In the genomic region with DNA sequence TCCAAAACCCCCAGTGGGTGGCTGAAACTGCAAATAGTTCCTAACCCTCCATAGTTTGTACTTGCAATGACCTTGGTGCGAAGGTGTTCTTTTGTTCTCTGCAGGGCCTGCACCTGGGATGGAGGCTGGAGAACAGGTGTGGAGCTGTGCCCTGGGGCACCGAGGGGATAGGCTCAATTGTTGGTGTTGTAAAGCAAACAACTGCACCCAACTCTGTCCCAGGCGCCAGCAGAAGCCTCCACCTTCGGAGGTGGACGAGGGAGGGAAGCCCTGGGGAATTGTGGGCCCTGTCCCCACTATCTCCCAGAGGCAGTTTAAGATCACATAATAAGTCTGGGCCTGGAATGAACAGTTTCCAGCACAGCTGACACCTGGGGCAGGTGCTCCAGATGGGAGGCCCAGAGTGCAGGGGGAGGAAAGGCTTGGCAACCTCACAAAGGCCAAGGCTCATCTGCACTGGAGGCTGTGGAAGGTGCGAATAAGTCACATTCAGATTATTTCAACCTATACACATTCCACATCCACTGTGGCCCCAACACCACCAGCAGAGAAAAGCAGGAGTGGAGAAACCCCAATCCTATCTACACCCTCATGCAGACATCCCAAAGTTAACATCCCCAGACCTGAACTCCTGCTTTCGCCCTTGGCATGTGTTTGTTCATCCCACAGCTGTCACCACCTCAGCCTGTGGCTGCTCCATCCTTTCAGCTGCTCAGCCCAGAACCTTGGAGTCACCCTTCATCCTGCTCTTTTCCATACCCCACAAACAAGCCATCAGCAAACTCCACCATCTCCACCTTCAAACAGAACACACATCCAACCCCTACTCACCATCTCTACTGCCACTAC, we compare ENCODE assay signal across 17 cellular contexts. TPM values are rescaled to one million over a fixed set of nuclear protein-coding genes. Genes with fewer than 3 reads are reported as not detected.
DNase-seq lines count a peak whose midpoint lies in the region; ATAC-seq, FAIRE-seq and TF ChIP-seq lines count a peak whose summit lies in the region.
"Had no signal": no experiment of that assay in that cellular context is flagged by ENCODE, and none has a peak within 500 bp of the region (broad histone marks: within the 10 kb centered on the region; RNA-seq: fewer than 3 reads in every experiment).

No MANE protein-coding gene starts in this region.

- ATAC-seq in gastrocnemius medialis = no peak
- ATAC-seq: heart left ventricle; left ventricle myocardium superior; stimulated activated naive CD8-positive, alpha-beta T cell treated with anti-CD3 and anti-CD28 coated beads, Interleukin-15, amount 100 ng/mL, for 72 hours had no signal

- H3K4me2 ChIP-seq in H9 (ENCODE audit: insufficient read depth, insufficient read length, low read length) = no peak overlapping the region

- no peak overlapping the region for H2BK12ac ChIP-seq in H9 (ENCODE audit: insufficient read length, low read depth, low read length)

- H3K4me1 Mint-ChIP-seq in H9 (peaks cover 45 to 48% of the 10 kb centered on the region in 2 experiments), nephron progenitor cell (peaks cover 32% of the 10 kb centered on the region)
- H3K4me1 Mint-ChIP-seq: stimulated activated naive CD8-positive, alpha-beta T cell treated with anti-CD3 and anti-CD28 coated beads, Interleukin-15, amount 100 ng/mL, for 72 hours had no signal

- no peaks in the 10 kb centered on the region for H4K20me1 ChIP-seq in H9 (ENCODE audit: control insufficient read depth, insufficient read depth, insufficient read length)

- H3K27me3 ChIP-seq in H9 (ENCODE audit: insufficient read depth, low read length) = no peaks in the 10 kb centered on the region
- H3K27me3 ChIP-seq in gastrocnemius medialis = peaks cover 0 to 10% (median 5%) of the 10 kb centered on the region in 3 donors
- H3K27me3 ChIP-seq: BE2C, sigmoid colon had no signal

- no peak overlapping the region for H2BK120ac ChIP-seq in H9 (ENCODE audit: low read depth, low read length, poor library complexity, severe bottlenecking)

- no peak for TF ChIP-seq POLR2A in gastrocnemius medialis (IDR thresholded peaks at IDR 0.05)

- no peak overlapping the region for H3K27ac ChIP-seq in H9 (ENCODE audit: insufficient read length, low read depth, low read length)
- H3K27ac ChIP-seq in gastrocnemius medialis = no peak overlapping the region
- H3K27ac ChIP-seq: heart left ventricle, sigmoid colon had no signal

- H2BK5ac ChIP-seq in H9 (ENCODE audit: insufficient read length, low read length) = no peak overlapping the region

- H3K14ac ChIP-seq in H9 (ENCODE audit: insufficient read depth, low read length) = peak overlapping the region; percentile 28

- no CpG with 5 or more reads among the region's 7 CpGs for WGBS in H9 (ENCODE audit: extremely low coverage, insufficient read length, low lambda C conversion rate)

- no peak overlapping the region for H2AK5ac ChIP-seq in H9 (ENCODE audit: insufficient read length, low read length)

- no peak overlapping the region for H2BK20ac ChIP-seq in H9 (ENCODE audit: low read depth, low read length, poor library complexity, severe bottlenecking)

- H3T11ph ChIP-seq in H9 (ENCODE audit: low read length) = no peak overlapping the region

- no peak overlapping the region for H3K18ac ChIP-seq in H9 (ENCODE audit: insufficient read length, low read depth, low read length)

- in situ Hi-C loops in gastrocnemius medialis (cut with MboI; ENCODE audit: low sequenced_read_pairs in 4 of 4) = no loop called here

- no peaks in the 10 kb centered on the region for H3K36me3 ChIP-seq in gastrocnemius medialis
- H3K36me3 ChIP-seq: BE2C, heart left ventricle, sigmoid colon had no signal

- no peak for TF ChIP-seq CTCF in H9 (conservative IDR thresholded peaks at IDR 0.05)
- TF ChIP-seq CTCF in nephron progenitor cell (IDR thresholded peaks at IDR 0.05) = no peak
- no peak for TF ChIP-seq CTCF in gastrocnemius medialis (IDR thresholded peaks at IDR 0.05 in 4 of 5, conservative IDR thresholded peaks at IDR 0.05 in 1 of 5)

- no peak overlapping the region for H3K4me3 ChIP-seq in gastrocnemius medialis
- H3K4me3 ChIP-seq: heart left ventricle, sigmoid colon had no signal

- H3K4me1 ChIP-seq in H9 (ENCODE audit: insufficient read depth, low read length) (no peaks in the 10 kb centered on the region; the same call in 1 of the 2 replicates), gastrocnemius medialis (no peaks in the 10 kb centered on the region)
- H3K4me1 ChIP-seq: BE2C, heart left ventricle had no signal

- H3K23me2 ChIP-seq in H9 (ENCODE audit: insufficient read length, low read depth, low read length, poor library complexity, severe bottlenecking) = no peaks in the 10 kb centered on the region

- no peak overlapping the region for H2BK15ac ChIP-seq in H9 (ENCODE audit: low read depth, low read length)

- intact Hi-C loops in gastrocnemius medialis (cut with DNase I; ENCODE audit: low total_unique reads) = no loop called here

- no peak overlapping the region for H3K23ac ChIP-seq in H9 (ENCODE audit: insufficient read length, low read depth, low read length)

- H2AFZ ChIP-seq in H9 (ENCODE audit: low read length) = no peak overlapping the region

- H4K5ac ChIP-seq in H9 (ENCODE audit: insufficient read length, low read depth, low read length) = no peak overlapping the region

- H3K9ac ChIP-seq in H9 (ENCODE audit: extremely low read depth, insufficient read length, low read length) = no peak overlapping the region

- H3K36me3 Mint-ChIP-seq in H9 (ENCODE audit: insufficient read depth in 1 of 3, low read depth in 3 of 3) = no peaks in the 10 kb centered on the region; a peak in 1 of 7 replicates
- H3K36me3 Mint-ChIP-seq in nephron progenitor cell (ENCODE audit: low read depth) = no peaks in the 10 kb centered on the region
- H3K36me3 Mint-ChIP-seq: activated naive CD8-positive, alpha-beta T cell had no signal

- no peaks in the 10 kb centered on the region for H3K79me2 ChIP-seq in H9 (ENCODE audit: insufficient read depth, low read length)

- no peak overlapping the region for H4K8ac ChIP-seq in H9 (replicated peaks; ENCODE audit: insufficient read length, low read depth, low read length)

- no peak for FAIRE-seq in urothelium cell line (lab: Jason Lieb, UNC)

- peak; percentile 85 for DNase-seq in H9
- DNase-seq in NCI-H2107 (lab: John Stamatoyannopoulos, UW) = peak; percentile 88
- peak; percentile 80 to 93 for DNase-seq in SHP77 (lab: John Stamatoyannopoulos, UW)
- no peak for DNase-seq in nephron progenitor cell
- DNase-seq in urothelium cell line (ENCODE audit: low spot score) = no peak
- no peak for DNase-seq in dedifferentiated amniotic fluid mesenchymal stem cell (ENCODE audit: extremely low spot score)
- DNase-seq in medulla oblongata (ENCODE audit: extremely low spot score) = no peak
- no peak for DNase-seq in gastrocnemius medialis
- DNase-seq: BE2C; central memory CD4-positive, alpha-beta T cell; left ventricle myocardium superior; SIG-M5; sigmoid colon; stimulated activated naive CD8-positive, alpha-beta T cell treated with anti-CD3 and anti-CD28 coated beads, Interleukin-15, amount 100 ng/mL, for 72 hours had no signal

- H3K79me1 ChIP-seq in H9 (ENCODE audit: insufficient read depth, low read depth, low read length, poor library complexity, severe bottlenecking) = no peaks in the 10 kb centered on the region

- H3K27me3 Mint-ChIP-seq in H9 (ENCODE audit: low read depth) (peaks cover 2% of the 10 kb centered on the region; the same call in 1 of the 2 replicates), nephron progenitor cell (ENCODE audit: low read depth, poor library complexity) (peaks cover 23% of the 10 kb centered on the region)
- H3K27me3 Mint-ChIP-seq: activated naive CD8-positive, alpha-beta T cell; stimulated activated naive CD8-positive, alpha-beta T cell treated with anti-CD3 and anti-CD28 coated beads, Interleukin-15, amount 100 ng/mL, for 72 hours had no signal

- H3K56ac ChIP-seq in H9 (ENCODE audit: insufficient read length, low read depth, low read length) = no peak overlapping the region

- H3K4ac ChIP-seq in H9 (ENCODE audit: low read depth, low read length) = no peak overlapping the region

- no peak overlapping the region for H4K91ac ChIP-seq in H9 (ENCODE audit: insufficient read length, low read depth, low read length)

- H3K9me3 Mint-ChIP-seq in H9 (no peaks in the 10 kb centered on the region), nephron progenitor cell (no peaks in the 10 kb centered on the region)
- H3K9me3 Mint-ChIP-seq: nephron; stimulated activated naive CD8-positive, alpha-beta T cell treated with anti-CD3 and anti-CD28 coated beads, Interleukin-15, amount 100 ng/mL, for 72 hours had no signal

- H3K4me3 Mint-ChIP-seq in H9 (no peak overlapping the region; a peak in 1 of 5 replicates), nephron progenitor cell (no peak overlapping the region)
- H3K4me3 Mint-ChIP-seq: activated naive CD8-positive, alpha-beta T cell; nephron; stimulated activated naive CD8-positive, alpha-beta T cell treated with anti-CD3 and anti-CD28 coated beads, Interleukin-15, amount 100 ng/mL, for 72 hours had no signal

- H3K27ac Mint-ChIP-seq in H9 (peak overlapping the region; percentile 17 to 98 (median 66); a peak in 4 of 7 replicates), nephron progenitor cell (peak overlapping the region; percentile 46)
- H3K27ac Mint-ChIP-seq: activated naive CD8-positive, alpha-beta T cell; stimulated activated naive CD8-positive, alpha-beta T cell treated with anti-CD3 and anti-CD28 coated beads, Interleukin-15, amount 100 ng/mL, for 72 hours had no signal

- H3K9me3 ChIP-seq in H9 (ENCODE audit: control insufficient read depth, low read depth, low read length) = no peaks in the 10 kb centered on the region
- H3K9me3 ChIP-seq in gastrocnemius medialis = no peaks in the 10 kb centered on the region
- H3K9me3 ChIP-seq: BE2C, heart left ventricle, sigmoid colon had no signal

RNA-seq across cellular contexts. Expression of a gene that starts 12.3 kb away (rescaled TPM):
- total RNA-seq in H9 (2021) (10.9 and 11.2 TPM in 2 replicates), gastrocnemius medialis (1 to 10 TPM; 6.9 to 8.9 (median 7.9) TPM)

RNA-seq across cellular contexts. Expression of a gene that starts 34.0 kb away (rescaled TPM):
- total RNA-seq in H9 (2021) (9.9 and 10.2 TPM in 2 replicates), gastrocnemius medialis (100 to 1,000 TPM; 198 to 320 (median 219) TPM)

Comparison
In these comparisons a context has a peak if more than half of its experiments do, and no peak if none do; other contexts are left out.
1. DNase-seq: peak in H9 (single experiment), NCI-H2107 (single experiment) and SHP77 (2 of 2); none in nephron progenitor cell (single experiment), urothelium cell line (single experiment), dedifferentiated amniotic fluid mesenchymal stem cell (single experiment), medulla oblongata (single experiment) and gastrocnemius medialis (0 of 2).
2. RNA of a gene that starts 34.0 kb away (total RNA-seq): 198 to 320 TPM in gastrocnemius medialis; 9.9 to 10.2 TPM in H9; every median in the first group is over 10 times any median in the second.